In genomic region chr17:82696916-82697807, GRCh38 we compare ENCODE assay signal across 6 cellular contexts. TPM values are rescaled to one million over a fixed set of nuclear protein-coding genes. Genes with fewer than 3 reads are reported as not detected.
DNase-seq lines count a peak whose midpoint lies in the region; ATAC-seq and TF ChIP-seq lines count a peak whose summit lies in the region.

No MANE protein-coding gene starts in this region.

- peak; percentile 37 for DNase-seq in AG20443 (ENCODE audit: low spot score)
- DNase-seq in WTC11 (ENCODE audit: low spot score) = peak; percentile 38
- peak; percentile 4 for DNase-seq in kidney glomerular epithelial cell (lab: John Stamatoyannopoulos, UW)
- DNase-seq in GDM1 (lab: John Stamatoyannopoulos, UW) = no peak

- H3K4me3 Mint-ChIP-seq in WTC11 = peak overlapping the region; percentile 60

- H3K36me3 Mint-ChIP-seq in WTC11 = peaks cover 4% of the 10 kb centered on the region

- peaks cover 58% of the 10 kb centered on the region for H3K27me3 Mint-ChIP-seq in WTC11 (ENCODE audit: low read depth)

- peaks cover 8% of the 10 kb centered on the region for H3K9me3 Mint-ChIP-seq in WTC11

- H3K4me1 Mint-ChIP-seq in WTC11 = no peaks in the 10 kb centered on the region

- TF ChIP-seq CTCF in WTC11 (IDR thresholded peaks at IDR 0.05) = no peak

- no peak; the same call in 1 of the 2 replicates for ATAC-seq in WTC11
- ATAC-seq in HG03095 (IDR thresholded peaks at IDR 0.05; ENCODE audit: unreplicated experiment) = no peak
- ATAC-seq in GM21737 (IDR thresholded peaks at IDR 0.05; ENCODE audit: unreplicated experiment) = no peak

- CTCF ChIA-PET in WTC11 (lab: Charles Lee) = interaction anchor here (0.9 to 2.0 kb wide), 5 partner anchors 15 to 71 kb away, joined by 3 to 9 read pairs (median 3); no protein-coding TSS in a partner anchor

- POLR2A ChIA-PET in WTC11 (lab: Charles Lee) = no interaction called here

- no peak overlapping the region for H3K27ac Mint-ChIP-seq in WTC11

TF ChIP-seq in WTC11, 78 proteins besides CTCF, POLR2A, EP300 and RAD21 (continues in another document):
- TF ChIP-seq ESRRA (CRISPR knock-in tag; IDR thresholded peaks at IDR 0.05; ENCODE audit: borderline replicate concordance) (no peak), HMGXB4 (CRISPR knock-in tag; IDR thresholded peaks at IDR 0.05) (no peak), ZNF138 (CRISPR knock-in tag; conservative IDR thresholded peaks at IDR 0.05) (no peak), ZMAT4 (CRISPR knock-in tag; IDR thresholded peaks at IDR 0.05) (no peak), GTF2I (CRISPR knock-in tag; conservative IDR thresholded peaks at IDR 0.05) (no peak), CDX4 (CRISPR knock-in tag; IDR thresholded peaks at IDR 0.05; ENCODE audit: borderline replicate concordance) (no peak), E2F4 (CRISPR knock-in tag; IDR thresholded peaks at IDR 0.05; ENCODE audit: borderline replicate concordance, low read depth) (no peak), CREM (CRISPR knock-in tag; IDR thresholded peaks at IDR 0.05) (no peak), ZSCAN18 (CRISPR knock-in tag; IDR thresholded peaks at IDR 0.05) (no peak), ZNF263 (CRISPR knock-in tag; IDR thresholded peaks at IDR 0.05; ENCODE audit: low read depth) (no peak), USF2 (CRISPR knock-in tag; IDR thresholded peaks at IDR 0.05) (no peak), E2F1 (CRISPR knock-in tag; IDR thresholded peaks at IDR 0.05) (no peak), FOXP4 (CRISPR knock-in tag; IDR thresholded peaks at IDR 0.05) (no peak), ATF3 (CRISPR knock-in tag; conservative IDR thresholded peaks at IDR 0.05) (no peak), TP53 (CRISPR knock-in tag; IDR thresholded peaks at IDR 0.05) (no peak), AFF4 (CRISPR knock-in tag; IDR thresholded peaks at IDR 0.05; ENCODE audit: borderline replicate concordance) (no peak)

RNA-seq across cellular contexts. Expression of gene RAB40B, which starts 1.3 kb away (rescaled TPM):
- total RNA-seq in WTC11 (2021) = 2.7 to 4.4 TPM (median 3.1 TPM) in 3 replicates

RNA-seq across cellular contexts. Expression of gene FN3KRP, which starts 19.3 kb away (rescaled TPM):
- total RNA-seq in WTC11 (2021) = 19.7 to 24.4 TPM (median 23.2 TPM) in 3 replicates

RNA-seq across cellular contexts. Expression of gene FN3K, which starts 38.3 kb away (rescaled TPM):
- total RNA-seq in WTC11 (2021) = 19.3 to 23.6 TPM (median 21.2 TPM) in 3 replicates

RNA-seq across cellular contexts. Expression of gene WDR45B, which starts 48.9 kb away (rescaled TPM):
- total RNA-seq in WTC11 (2021) = 87.1 to 96.5 TPM (median 89.1 TPM) in 3 replicates

RNA-seq across cellular contexts. Expression of gene TBCD, which starts 54.7 kb away (rescaled TPM):
- 170 to 176 TPM (median 173 TPM) in 3 replicates for total RNA-seq in WTC11 (2021)
